In genomic region chr18:30727849-30728248, GRCh38 we compare ENCODE assay signal across 26 cellular contexts.
"Had no signal": no experiment of that assay in that cellular context is flagged by ENCODE, and none has a peak within 500 bp of the region (broad histone marks: within the 10 kb centered on the region; RNA-seq: fewer than 3 reads in every experiment).

No MANE protein-coding gene starts in this region.

- ATAC-seq: left colon; left ventricle myocardium superior; mucosa of descending colon; natural killer cell treated with Interleukin-12 subunit alpha and Interleukin-12 subunit beta and Interleukin-15 and Interleukin-18, amount 100 ng/mL, for 72 hours; right lobe of liver; stimulated activated naive CD8-positive, alpha-beta T cell treated with anti-CD3 and anti-CD28 coated beads, Interleukin-15, amount 100 ng/mL, for 72 hours had no signal

- H3K4me3 ChIP-seq: esophagus muscularis mucosa, mucosa of descending colon, neural progenitor cell, right lobe of liver, suprapubic skin, transverse colon had no signal

- H3K27ac ChIP-seq: esophagus muscularis mucosa, neural progenitor cell, parathyroid adenoma, right lobe of liver, suprapubic skin, transverse colon had no signal

- FAIRE-seq: colon, endothelial cell of umbilical vein, frontal cortex, small intestine had no signal

- DNase-seq: effector memory CD4-positive, alpha-beta T cell; hypothalamus; immature natural killer cell; islet precursor cell; kidney glomerular epithelial cell; left colon; left ventricle myocardium superior; mesenchymal stem cell; mucosa of descending colon; naive B cell; right lobe of liver; small intestine; stimulated activated CD4-positive, alpha-beta T cell treated with anti-CD3 and anti-CD28 coated beads, Interleukin-15, amount 100 ng/mL, for 24 hours; stimulated activated CD4-positive, alpha-beta T cell treated with anti-CD3 and anti-CD28 coated beads, Interleukin-4, amount 100 ng/mL, for 1 hour; stimulated activated CD8-positive, alpha-beta memory T cell treated with anti-CD3 and anti-CD28 coated beads, Interleukin-4, amount 100 ng/mL, for 48 hours; stimulated activated naive CD4-positive, alpha-beta T cell; stimulated activated naive CD8-positive, alpha-beta T cell treated with anti-CD3 and anti-CD28 coated beads, Interleukin-15, amount 100 ng/mL, for 72 hours; transverse colon had no signal

- H3K36me3 ChIP-seq: esophagus muscularis mucosa, neural progenitor cell, right lobe of liver, suprapubic skin, transverse colon had no signal

- H3K27me3 ChIP-seq: esophagus muscularis mucosa, neural progenitor cell, right lobe of liver, suprapubic skin, transverse colon had no signal

- H3K4me1 ChIP-seq: esophagus muscularis mucosa, parathyroid adenoma, right lobe of liver, suprapubic skin, transverse colon had no signal

- H3K9me3 ChIP-seq: esophagus muscularis mucosa, mucosa of descending colon, right lobe of liver, suprapubic skin, transverse colon had no signal
